ENCODE assay signal across 28 cellular contexts in genomic region chr10:47418321-47418720, GRCh38. TPM values are rescaled to one million over a fixed set of nuclear protein-coding genes. Genes with fewer than 3 reads are reported as not detected.
"Had no signal": no experiment of that assay in that cellular context is flagged by ENCODE, and none has a peak within 500 bp of the region (broad histone marks: within the 10 kb centered on the region; RNA-seq: fewer than 3 reads in every experiment).

No MANE protein-coding gene starts in this region.

- H2AFZ ChIP-seq: neural progenitor cell had no signal

- FAIRE-seq: colon, pancreas had no signal

- DNase-seq: dorsolateral prefrontal cortex; effector CD4-positive, alpha-beta T cell; endodermal cell; foreskin fibroblast; gastrocnemius medialis; head of caudate nucleus; left cardiac atrium; mesenchymal stem cell; midbrain; naive thymus-derived CD4-positive, alpha-beta T cell; occipital lobe; pancreas; stimulated activated CD4-positive, alpha-beta T cell treated with anti-CD3 and anti-CD28 coated beads, Interleukin-2, amount 100 ng/mL, for 24 hours; stimulated activated CD4-positive, alpha-beta T cell treated with anti-CD3 and anti-CD28 coated beads, Interleukin-4, amount 100 ng/mL, for 24 hours; stimulated activated naive CD4-positive, alpha-beta T cell treated with Interleukin-2 at 50 U/mL for 16 hours; stomach; testis had no signal

- H3K4me1 ChIP-seq: gastrocnemius medialis, left lung, neural progenitor cell, pancreas, stomach, testis, tibial artery, vagina had no signal

- H3K4me2 ChIP-seq: neural progenitor cell, smooth muscle cell had no signal

- H3K4me3 ChIP-seq: dorsolateral prefrontal cortex, gastrocnemius medialis, left lung, neural progenitor cell, pancreas, smooth muscle cell, stomach, testis, tibial artery, vagina had no signal

- H3K9me3 ChIP-seq: gastrocnemius medialis, left lung, pancreas, stomach, testis, tibial artery, vagina had no signal

- ATAC-seq: esophagus mucosa; gastrocnemius medialis; left cardiac atrium; left lung; naive thymus-derived CD4-positive, alpha-beta T cell; pancreas; sciatic nerve; stimulated activated effector memory CD8-positive, alpha-beta T cell treated with anti-CD3 and anti-CD28 coated beads, Interleukin-12 subunit alpha, Interleukin-12 subunit beta, amount 100 ng/mL, for 72 hours had no signal

- H3K9ac ChIP-seq: neural progenitor cell had no signal

- H3K36me3 ChIP-seq: gastrocnemius medialis, left lung, neural progenitor cell, pancreas, stomach, tibial artery, vagina had no signal

- H3K27ac ChIP-seq: dorsolateral prefrontal cortex, epithelial cell of prostate, gastrocnemius medialis, left lung, neural progenitor cell, pancreas, stomach, testis, tibial artery, vagina had no signal

- H3K27me3 ChIP-seq: dorsolateral prefrontal cortex, gastrocnemius medialis, left lung, neural progenitor cell, pancreas, testis, tibial artery, vagina had no signal

RNA-seq across cellular contexts. Expression of gene ZNF488, which starts 34.2 kb away (rescaled TPM):
- total RNA-seq: gastrocnemius medialis; glomerular endothelial cell; left cardiac atrium; naive thymus-derived CD4-positive, alpha-beta T cell; vagina had no signal
- polyA plus RNA-seq: pancreas, smooth muscle cell had no signal
